Comparison of ENCODE assay signal across 1 cellular context in genomic region chr17:64025732-64026294, GRCh38.
TF ChIP-seq lines count a peak whose summit lies in the region.

No MANE protein-coding gene starts in this region.

TF ChIP-seq in K562, 482 proteins besides CTCF, POLR2A, EP300 and RAD21 (continued from another document and continues in another):
- TF ChIP-seq PBX2 (CRISPR knock-in tag; IDR thresholded peaks at IDR 0.05; ENCODE audit: low read depth) = no peak
- TF ChIP-seq PBX2 (tag; conservative IDR thresholded peaks at IDR 0.05; ENCODE audit: low read depth) = no peak
- TF ChIP-seq PHF8 (IDR thresholded peaks at IDR 0.05; ENCODE audit: borderline replicate concordance, low read length) = no peak
- TF ChIP-seq ARNT (IDR thresholded peaks at IDR 0.05) = no peak
- TF ChIP-seq ZNF830 (CRISPR knock-in tag; IDR thresholded peaks at IDR 0.05) = no peak
- no peak for TF ChIP-seq RFX1 (IDR thresholded peaks at IDR 0.05)
- peak; percentile 86 for TF ChIP-seq SP1 (CRISPR knock-in tag; IDR thresholded peaks at IDR 0.05)
- TF ChIP-seq MCM3 (IDR thresholded peaks at IDR 0.05) = no peak
- TF ChIP-seq DPF2 (IDR thresholded peaks at IDR 0.05) = peak; percentile 55; the same call in 1 of the 2 replicates
- no peak for TF ChIP-seq MXD1 (CRISPR knock-in tag; IDR thresholded peaks at IDR 0.05; ENCODE audit: borderline replicate concordance, poor library complexity, severe bottlenecking)
- no peak for TF ChIP-seq GTF3C2 (IDR thresholded peaks at IDR 0.05; ENCODE audit: borderline replicate concordance, extremely low read depth, insufficient read length)
- TF ChIP-seq ZBTB8A (IDR thresholded peaks at IDR 0.05; ENCODE audit: partially characterized antibody) = no peak
- TF ChIP-seq RBBP5 (IDR thresholded peaks at IDR 0.05; ENCODE audit: borderline replicate concordance, insufficient read depth, low read length, poor library complexity, severe bottlenecking) = no peak
- TF ChIP-seq CBFB (CRISPR knock-in tag; IDR thresholded peaks at IDR 0.05) = no peak; the same call in 1 of the 2 replicates
- no peak for TF ChIP-seq PURB (CRISPR knock-in tag; IDR thresholded peaks at IDR 0.05; ENCODE audit: low read depth)
- TF ChIP-seq TBL1XR1 (IDR thresholded peaks at IDR 0.05; ENCODE audit: low read length in 2 of 2) = peak in 1 of 2 experiments; percentile 52; a peak in 2 of 4 replicates
- TF ChIP-seq SMAD4 (CRISPR knock-in tag; conservative IDR thresholded peaks at IDR 0.05) = no peak; the same call in none of the 2 replicates
- no peak for TF ChIP-seq ZNF57 (CRISPR knock-in tag; IDR thresholded peaks at IDR 0.05)
- TF ChIP-seq ZNF583 (CRISPR knock-in tag; IDR thresholded peaks at IDR 0.05) = no peak
- no peak for TF ChIP-seq ZNF197 (CRISPR knock-in tag; IDR thresholded peaks at IDR 0.05; ENCODE audit: low read depth)
- TF ChIP-seq TRIM28 (IDR thresholded peaks at IDR 0.05) = no peak
- TF ChIP-seq ETS1 (conservative IDR thresholded peaks at IDR 0.05; ENCODE audit: control insufficient read depth, low read depth, low read length) = no peak
- TF ChIP-seq FOXK1 (CRISPR knock-in tag; IDR thresholded peaks at IDR 0.05; ENCODE audit: borderline replicate concordance) = peak; percentile 95; the same call in 1 of the 2 replicates
- no peak for TF ChIP-seq ZBTB1 (CRISPR knock-in tag; IDR thresholded peaks at IDR 0.05; ENCODE audit: borderline replicate concordance, low read depth)
- TF ChIP-seq HSF4 (CRISPR knock-in tag; IDR thresholded peaks at IDR 0.05; ENCODE audit: borderline replicate concordance) = no peak
- TF ChIP-seq USF2 (CRISPR knock-in tag; IDR thresholded peaks at IDR 0.05) = no peak
- no peak for TF ChIP-seq SUPT5H (IDR thresholded peaks at IDR 0.05)
- 0 out of 2 replicates have a peak, but pooled peaks have one; percentile 52 for TF ChIP-seq ZNF175 (CRISPR knock-in tag; IDR thresholded peaks at IDR 0.05; ENCODE audit: low read depth)
- no peak for TF ChIP-seq CBX5 (IDR thresholded peaks at IDR 0.05; ENCODE audit: borderline replicate concordance, low read depth)
- no peak for TF ChIP-seq MBD2 (IDR thresholded peaks at IDR 0.05; ENCODE audit: borderline replicate concordance, low read depth)
- peak; percentile 69 for TF ChIP-seq ELF1 (tag; IDR thresholded peaks at IDR 0.05)
- TF ChIP-seq ILK (tag; IDR thresholded peaks at IDR 0.05; ENCODE audit: borderline replicate concordance, low read depth) = no peak
- no peak for TF ChIP-seq CCNT2 (IDR thresholded peaks at IDR 0.05; ENCODE audit: borderline replicate concordance, extremely low read depth, insufficient read length, low read depth, low read length)
- no peak for TF ChIP-seq ARID3A (IDR thresholded peaks at IDR 0.05; ENCODE audit: borderline replicate concordance, low read depth, low read length)
- TF ChIP-seq KDM2B (CRISPR knock-in tag; IDR thresholded peaks at IDR 0.05) = 0 out of 2 replicates have a peak, but pooled peaks have one; percentile 7
- no peak for TF ChIP-seq ZFPM2 (CRISPR knock-in tag; IDR thresholded peaks at IDR 0.05)
- TF ChIP-seq ZNF280B (CRISPR knock-in tag; IDR thresholded peaks at IDR 0.05) = no peak
- no peak for TF ChIP-seq RERE (CRISPR knock-in tag; IDR thresholded peaks at IDR 0.05; ENCODE audit: borderline replicate concordance)
- no peak for TF ChIP-seq PCBP2 (IDR thresholded peaks at IDR 0.05; ENCODE audit: low read depth, low read length, poor library complexity, severe bottlenecking)
- TF ChIP-seq ZBTB9 (CRISPR knock-in tag; IDR thresholded peaks at IDR 0.05) = no peak
- TF ChIP-seq ZNF3 (CRISPR knock-in tag; IDR thresholded peaks at IDR 0.05) = no peak
- TF ChIP-seq KLF1 (tag; IDR thresholded peaks at IDR 0.05) = peak; percentile 35; the same call in 1 of the 2 replicates
- TF ChIP-seq ZNF655 (CRISPR knock-in tag; IDR thresholded peaks at IDR 0.05) = no peak
- TF ChIP-seq KHSRP (IDR thresholded peaks at IDR 0.05) = no peak
